ENCODE assay signal across 28 cellular contexts in genomic region chr7:136184719-136185118, GRCh38.
"Had no signal": no experiment of that assay in that cellular context is flagged by ENCODE, and none has a peak within 500 bp of the region (broad histone marks: within the 10 kb centered on the region; RNA-seq: fewer than 3 reads in every experiment).

No MANE protein-coding gene starts in this region.

- H3K27me3 ChIP-seq: ascending aorta, breast epithelium, cardiac muscle cell, colonic mucosa, foreskin keratinocyte, gastroesophageal sphincter, heart right ventricle had no signal

- ATAC-seq: activated naive CD4-positive, alpha-beta T cell treated with anti-CD3 and anti-CD28 coated beads, Interleukin-2, amount 50 U/mL, for 72 hours; activated T-cell treated with anti-CD3 and anti-CD28 coated beads, Interleukin-2, amount 50 U/mL, for 72 hours; esophagus mucosa; foreskin keratinocyte; gastroesophageal sphincter had no signal

- H3K9me3 Mint-ChIP-seq: activated CD4-positive, alpha-beta T cell treated with anti-CD3 and anti-CD28 coated beads, Interleukin-2, amount 10 ng/mL, durations not matched to agents 7 days and 5 days; activated T-cell treated with anti-CD3 and anti-CD28 coated beads, Interleukin-2, amount 50 U/mL, for 24 hours had no signal

- H3K4me1 ChIP-seq: ascending aorta, breast epithelium, colonic mucosa, foreskin keratinocyte, gastroesophageal sphincter had no signal

- H3K27me3 Mint-ChIP-seq: activated CD4-positive, alpha-beta memory T cell treated with anti-CD3 and anti-CD28 coated beads, Interleukin-2, amount 10 ng/mL, durations not matched to agents 7 days and 5 days; activated CD4-positive, alpha-beta T cell treated with anti-CD3 and anti-CD28 coated beads, Interleukin-2, amount 10 ng/mL, durations not matched to agents 7 days and 5 days; activated naive CD4-positive, alpha-beta T cell treated with anti-CD3 and anti-CD28 coated beads, Interleukin-2, amount 10 ng/mL, durations not matched to agents 7 days and 5 days; activated naive CD8-positive, alpha-beta T cell treated with anti-CD3 and anti-CD28 coated beads, Interleukin-2, amount 10 ng/mL, durations not matched to agents 7 days and 5 days; activated T-cell treated with anti-CD3 and anti-CD28 coated beads, Interleukin-2, amount 50 U/mL, for 24 hours; brain had no signal

- H3K9me3 ChIP-seq: ascending aorta, breast epithelium, colonic mucosa, gastroesophageal sphincter, heart right ventricle had no signal

- H3K4me1 Mint-ChIP-seq: activated CD4-positive, alpha-beta memory T cell treated with anti-CD3 and anti-CD28 coated beads, Interleukin-2, amount 10 ng/mL, durations not matched to agents 7 days and 5 days; activated CD4-positive, alpha-beta T cell treated with anti-CD3 and anti-CD28 coated beads, Interleukin-2, amount 10 ng/mL, durations not matched to agents 7 days and 5 days; activated naive CD4-positive, alpha-beta T cell treated with anti-CD3 and anti-CD28 coated beads, Interleukin-2, amount 10 ng/mL, durations not matched to agents 7 days and 5 days had no signal

- H3K36me3 Mint-ChIP-seq: activated naive CD4-positive, alpha-beta T cell treated with anti-CD3 and anti-CD28 coated beads, Interleukin-2, amount 10 ng/mL, durations not matched to agents 7 days and 5 days; activated naive CD4-positive, alpha-beta T cell treated with anti-CD3 and anti-CD28 coated beads, Interleukin-2, amount 50 U/mL, for 72 hours; brain; WTC11 had no signal

- H3K4me3 Mint-ChIP-seq: activated CD4-positive, alpha-beta memory T cell treated with anti-CD3 and anti-CD28 coated beads, Interleukin-2, amount 10 ng/mL, durations not matched to agents 7 days and 5 days; activated CD4-positive, alpha-beta T cell treated with anti-CD3 and anti-CD28 coated beads, Interleukin-2, amount 10 ng/mL, durations not matched to agents 7 days and 5 days; activated naive CD4-positive, alpha-beta T cell treated with anti-CD3 and anti-CD28 coated beads, Interleukin-2, amount 10 ng/mL, durations not matched to agents 7 days and 5 days; activated naive CD8-positive, alpha-beta T cell treated with anti-CD3 and anti-CD28 coated beads, Interleukin-2, amount 10 ng/mL, durations not matched to agents 7 days and 5 days; activated T-cell treated with anti-CD3 and anti-CD28 coated beads, Interleukin-2, amount 50 U/mL, for 24 hours; activated T-cell treated with anti-CD3 and anti-CD28 coated beads, Interleukin-2, amount 50 U/mL, for 72 hours; brain; WTC11 had no signal

- H3K27ac Mint-ChIP-seq: activated CD4-positive, alpha-beta memory T cell treated with anti-CD3 and anti-CD28 coated beads, Interleukin-2, amount 10 ng/mL, durations not matched to agents 7 days and 5 days; activated CD4-positive, alpha-beta T cell treated with anti-CD3 and anti-CD28 coated beads, Interleukin-2, amount 10 ng/mL, durations not matched to agents 7 days and 5 days; activated naive CD4-positive, alpha-beta T cell treated with anti-CD3 and anti-CD28 coated beads, Interleukin-2, amount 10 ng/mL, durations not matched to agents 7 days and 5 days; activated naive CD4-positive, alpha-beta T cell treated with anti-CD3 and anti-CD28 coated beads, Interleukin-2, amount 50 U/mL, for 72 hours; activated naive CD8-positive, alpha-beta T cell treated with anti-CD3 and anti-CD28 coated beads, Interleukin-2, amount 10 ng/mL, durations not matched to agents 7 days and 5 days; activated T-cell treated with anti-CD3 and anti-CD28 coated beads, Interleukin-2, amount 50 U/mL, for 24 hours; activated T-cell treated with anti-CD3 and anti-CD28 coated beads, Interleukin-2, amount 50 U/mL, for 72 hours; brain; WTC11 had no signal

- H3K27ac ChIP-seq: ascending aorta, breast epithelium, cardiac muscle cell, colonic mucosa, foreskin keratinocyte, gastroesophageal sphincter, heart right ventricle had no signal

- H3K36me3 ChIP-seq: ascending aorta, breast epithelium, cardiac muscle cell, colonic mucosa, gastroesophageal sphincter, heart right ventricle had no signal

- DNase-seq: activated CD4-positive, alpha-beta memory T cell treated with anti-CD3 and anti-CD28 coated beads, Interleukin-2, amount 10 ng/mL, durations not matched to agents 7 days and 5 days; activated CD4-positive, alpha-beta T cell treated with anti-CD3 and anti-CD28 coated beads for 1 hour; activated CD4-positive, alpha-beta T cell treated with anti-CD3 and anti-CD28 coated beads for 4 hours; activated CD4-positive, alpha-beta T cell treated with anti-CD3 and anti-CD28 coated beads, Interleukin-2, amount 10 ng/mL, durations not matched to agents 7 days and 5 days; activated CD4-positive, alpha-beta T cell treated with anti-CD3 and anti-CD28 coated beads, Interleukin-2, amount 50 U/mL, for 4 hours; activated CD8-positive, alpha-beta memory T cell treated with anti-CD3 and anti-CD28 coated beads, Interleukin-2, amount 50 U/mL, for 48 hours; activated gamma-delta T cell; activated naive CD4-positive, alpha-beta T cell; activated naive CD4-positive, alpha-beta T cell treated with anti-CD3 and anti-CD28 coated beads, Interleukin-2, amount 10 ng/mL, durations not matched to agents 7 days and 5 days; activated naive CD8-positive, alpha-beta T cell treated with anti-CD3 and anti-CD28 coated beads, Interleukin-2, amount 10 ng/mL, durations not matched to agents 7 days and 5 days; activated T-cell treated with anti-CD3 and anti-CD28 coated beads for 4 hours; activated T-cell treated with anti-CD3 and anti-CD28 coated beads, Interleukin-2, amount 50 U/mL, for 24 hours; activated T-cell treated with anti-CD3 and anti-CD28 coated beads, Interleukin-2, amount 50 U/mL, for 72 hours; central memory CD4-positive, alpha-beta T cell; cerebellar nuclear complex; colonic mucosa; effector CD8-positive, alpha-beta T cell; foreskin keratinocyte; heart right ventricle; T-helper 2 cell had no signal

- H3K4me3 ChIP-seq: ascending aorta, breast epithelium, cardiac muscle cell, colonic mucosa, gastroesophageal sphincter, heart right ventricle had no signal
